Comparison of ENCODE assay signal across 8 cellular contexts in the genomic region with DNA sequence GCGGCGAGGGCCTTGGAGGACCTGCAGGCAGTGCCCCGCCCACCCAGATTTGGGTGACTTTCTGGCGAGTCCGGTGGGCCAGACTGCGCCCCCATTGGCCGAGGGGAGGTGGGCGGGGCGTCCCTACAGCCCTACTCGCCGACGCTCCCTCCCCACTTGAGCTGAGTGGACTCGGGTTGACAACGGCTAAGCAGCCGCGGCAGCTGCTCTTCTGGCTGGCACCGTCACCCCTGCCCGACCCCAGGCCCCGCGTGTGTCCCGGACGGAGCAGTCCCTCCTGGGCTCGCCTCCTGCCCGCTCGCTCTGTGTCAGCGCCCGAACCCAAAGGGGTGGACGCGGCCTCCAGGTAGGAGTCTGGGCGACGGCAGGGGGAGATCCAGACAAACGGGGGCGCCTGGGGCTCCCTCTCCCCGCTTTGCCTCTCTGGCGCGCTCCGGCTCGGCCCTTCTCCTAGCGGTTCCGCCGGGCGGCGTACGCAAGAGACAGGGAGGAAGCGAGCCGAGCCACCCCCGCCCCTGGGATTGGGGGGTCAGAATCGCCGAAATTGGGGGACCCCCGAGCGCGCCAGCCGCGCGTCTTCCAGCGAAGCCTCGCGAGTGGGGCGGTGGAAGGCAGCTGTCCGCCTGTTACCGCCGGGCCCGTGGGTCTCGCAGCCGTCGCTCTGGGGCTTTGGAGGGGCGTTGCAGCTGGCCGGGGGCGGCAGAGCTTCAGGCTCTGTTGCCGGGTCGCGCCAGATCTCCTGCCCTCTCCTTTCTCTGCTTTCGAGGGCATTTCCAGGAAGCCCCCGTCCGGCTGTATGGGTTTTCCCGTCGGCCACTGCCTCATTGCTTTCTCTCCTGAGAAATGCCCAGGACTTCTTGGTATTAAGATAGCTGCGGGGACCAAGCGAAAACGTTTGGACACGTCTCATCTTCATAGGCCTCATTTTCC. TPM values are rescaled to one million over a fixed set of nuclear protein-coding genes. Genes with fewer than 3 reads are reported as not detected.
A peak's percentile ranks its signal among the peaks of the same experiment; 100 is the strongest.
DNase-seq lines count a peak whose midpoint lies in the region; ATAC-seq and TF ChIP-seq lines count a peak whose summit lies in the region.

No MANE protein-coding gene starts in this region.

- in situ Hi-C loops in KBM-7 (cut with MboI; ENCODE audit: low pct_unique_long_range_greater_than_20kb, low sequenced_read_pairs): no loop called here

- H3K36me3 Mint-ChIP-seq in activated T-helper 17 cell treated with anti-CD3 and anti-CD28 coated beads, Interleukin-2, amount 50 U/mL, for 72 hours (ENCODE audit: low read depth): no peaks in the 10 kb centered on the region
- no peaks in the 10 kb centered on the region for H3K36me3 Mint-ChIP-seq in nephron progenitor cell (ENCODE audit: low read depth)

- peaks cover 5% of the 10 kb centered on the region for H3K27me3 Mint-ChIP-seq in activated T-helper 17 cell treated with anti-CD3 and anti-CD28 coated beads, Interleukin-2, amount 50 U/mL, for 72 hours
- H3K27me3 Mint-ChIP-seq in nephron progenitor cell (ENCODE audit: low read depth, poor library complexity): no peaks in the 10 kb centered on the region

- ATAC-seq in activated CD4-positive, CD25-positive, alpha-beta regulatory T cell treated with anti-CD3 and anti-CD28 coated beads, Interleukin-2, amount 50 U/mL, for 24 hours: peak; percentile 17 to 32
- ATAC-seq in activated T-helper 17 cell treated with anti-CD3 and anti-CD28 coated beads, Interleukin-2, amount 50 U/mL, for 72 hours (replicated peaks): peak; percentile 30
- no peak for ATAC-seq in HG03097 (IDR thresholded peaks at IDR 0.05; ENCODE audit: low FRiP score, unreplicated experiment)

- no peak for TF ChIP-seq CTCF in nephron progenitor cell (IDR thresholded peaks at IDR 0.05)

- H3K4me1 Mint-ChIP-seq in activated T-helper 17 cell treated with anti-CD3 and anti-CD28 coated beads, Interleukin-2, amount 50 U/mL, for 72 hours: peaks cover 5% of the 10 kb centered on the region
- H3K4me1 Mint-ChIP-seq in nephron progenitor cell: peaks cover 48% of the 10 kb centered on the region

- H3K9me3 Mint-ChIP-seq in activated T-helper 17 cell treated with anti-CD3 and anti-CD28 coated beads, Interleukin-2, amount 50 U/mL, for 72 hours: no peaks in the 10 kb centered on the region
- H3K9me3 Mint-ChIP-seq in nephron progenitor cell: peaks cover 42% of the 10 kb centered on the region

- peak overlapping the region; percentile 82 for H3K27ac Mint-ChIP-seq in activated T-helper 17 cell treated with anti-CD3 and anti-CD28 coated beads, Interleukin-2, amount 50 U/mL, for 72 hours
- no peak overlapping the region for H3K27ac Mint-ChIP-seq in nephron progenitor cell

- no peak for DNase-seq in activated CD4-positive, CD25-positive, alpha-beta regulatory T cell treated with anti-CD3 and anti-CD28 coated beads, Interleukin-2, amount 50 U/mL, for 72 hours
- DNase-seq in KBM-7: peak; percentile 91
- DNase-seq in glomerular visceral epithelial cell (ENCODE audit: extremely low spot score): peak; percentile 70
- peak; percentile 90 for DNase-seq in nephron progenitor cell
- DNase-seq in NCI-H446 (lab: John Stamatoyannopoulos, UW): no peak

- H3K4me3 Mint-ChIP-seq in activated T-helper 17 cell treated with anti-CD3 and anti-CD28 coated beads, Interleukin-2, amount 50 U/mL, for 72 hours: peak overlapping the region; percentile 78
- H3K4me3 Mint-ChIP-seq in nephron progenitor cell: peak overlapping the region; percentile 76

RNA-seq across cellular contexts. Expression of a gene that starts 46.3 kb away (rescaled TPM):
- total RNA-seq in activated T-helper 17 cell treated with anti-CD3 and anti-CD28 coated beads, Interleukin-2, amount 50 U/mL, for 72 hours: 1 to 10 TPM in 1 of 2 donors, under 1 TPM in 1; 0.52 to 1.8 TPM

Comparison
In these comparisons a context has a peak if more than half of its experiments do, and no peak if none do; other contexts are left out.
1. DNase-seq: peak in KBM-7 (single experiment), glomerular visceral epithelial cell (single experiment) and nephron progenitor cell (single experiment); none in activated CD4-positive, CD25-positive, alpha-beta regulatory T cell treated with anti-CD3 and anti-CD28 coated beads, Interleukin-2, amount 50 U/mL, for 72 hours (single experiment) and NCI-H446 (0 of 2).